Comparison of ENCODE assay signal across 18 cellular contexts in genomic region chr4:73137121-73137520, GRCh38.
DNase-seq lines count a peak whose midpoint lies in the region; ATAC-seq and TF ChIP-seq lines count a peak whose summit lies in the region.
"Had no signal": no experiment of that assay in that cellular context is flagged by ENCODE, and none has a peak within 500 bp of the region (broad histone marks: within the 10 kb centered on the region; RNA-seq: fewer than 3 reads in every experiment).

No MANE protein-coding gene starts in this region.

- DNase-seq in CD4-positive, CD25-positive, alpha-beta regulatory T cell = no peak
- DNase-seq in CD4-positive, alpha-beta T cell = no peak
- no peak for DNase-seq in naive thymus-derived CD4-positive, alpha-beta T cell
- DNase-seq in kidney tubule cell (ENCODE audit: low spot score) (no peak), NCI-H748 treated with DMSO at 0.1 percent for 48 hours (lab: John Stamatoyannopoulos, UW) (no peak)
- DNase-seq: BE2C, EL, HFFc6, MG63, NCI-H1092 treated with DMSO at 0.1 percent for 48 hours, NCI-H187, NCI-H446 treated with DMSO at 0.1 percent for 48 hours, NCI-H82 had no signal

- H3K4me3 ChIP-seq in CD4-positive, CD25-positive, alpha-beta regulatory T cell (ENCODE audit: low read depth, low read length) = no peak overlapping the region
- H3K4me3 ChIP-seq in naive thymus-derived CD4-positive, alpha-beta T cell (ENCODE audit: low read length) = no peak overlapping the region
- H3K4me3 ChIP-seq: MG63 had no signal

- no peak for ATAC-seq in CD4-positive, CD25-positive, alpha-beta regulatory T cell (ENCODE audit: low read depth in 2 of 2)
- ATAC-seq in CD4-positive, alpha-beta T cell (ENCODE audit: poor library complexity) = no peak
- no peak for ATAC-seq in activated T-helper 17 cell treated with anti-CD3 and anti-CD28 coated beads, Interleukin-2, amount 50 U/mL, for 72 hours (replicated peaks)
- ATAC-seq in naive thymus-derived CD4-positive, alpha-beta T cell = no peak
- no peak for ATAC-seq in GM21619 (IDR thresholded peaks at IDR 0.05; ENCODE audit: unreplicated experiment)
- ATAC-seq: HepG2, Right ventricle myocardium inferior had no signal

- POLR2A ChIA-PET in CD4-positive, alpha-beta T cell (lab: Charles Lee) = no interaction called here
- POLR2A ChIA-PET in naive thymus-derived CD4-positive, alpha-beta T cell (lab: Charles Lee) = no interaction called here

- no peaks in the 10 kb centered on the region for H3K4me1 ChIP-seq in CD4-positive, CD25-positive, alpha-beta regulatory T cell (ENCODE audit: control insufficient read depth, insufficient read depth, low read length, poor library complexity, severe bottlenecking)
- no peaks in the 10 kb centered on the region for H3K4me1 ChIP-seq in naive thymus-derived CD4-positive, alpha-beta T cell (ENCODE audit: control insufficient read depth in 2 of 2, insufficient read depth in 2 of 2, low read length in 2 of 2)
- H3K4me1 ChIP-seq: BE2C had no signal

- H3K27me3 ChIP-seq in CD4-positive, CD25-positive, alpha-beta regulatory T cell (ENCODE audit: control insufficient read depth, insufficient read depth, low read length) = no peaks in the 10 kb centered on the region
- no peaks in the 10 kb centered on the region for H3K27me3 ChIP-seq in CD4-positive, alpha-beta T cell (ENCODE audit: control insufficient read depth, insufficient read depth, low read length)
- H3K27me3 ChIP-seq in naive thymus-derived CD4-positive, alpha-beta T cell (ENCODE audit: control insufficient read depth in 2 of 2, insufficient read depth in 2 of 2, low read length in 2 of 2) = no peaks in the 10 kb centered on the region
- H3K27me3 ChIP-seq: BE2C, MG63 had no signal

- peaks cover 76% of the 10 kb centered on the region for H3K36me3 ChIP-seq in CD4-positive, CD25-positive, alpha-beta regulatory T cell (ENCODE audit: control insufficient read depth, insufficient read depth, low read length)
- H3K36me3 ChIP-seq in naive thymus-derived CD4-positive, alpha-beta T cell (ENCODE audit: control insufficient read depth in 2 of 3, insufficient read depth in 3 of 3, low read length in 3 of 3) = peaks cover 4 to 39% (median 18%) of the 10 kb centered on the region in 3 experiments

- intact Hi-C loops in CD4-positive, alpha-beta T cell (cut with DNase I, micrococcal nuclease) = no loop called here
- intact Hi-C loops in naive thymus-derived CD4-positive, alpha-beta T cell (cut with micrococcal nuclease) = no loop called here

- H3K9me3 ChIP-seq in CD4-positive, CD25-positive, alpha-beta regulatory T cell (ENCODE audit: control insufficient read depth in 2 of 2, low read length in 2 of 2) = no peaks in the 10 kb centered on the region
- H3K9me3 ChIP-seq in CD4-positive, alpha-beta T cell (ENCODE audit: control insufficient read depth, low read length) = no peaks in the 10 kb centered on the region
- H3K9me3 ChIP-seq in naive thymus-derived CD4-positive, alpha-beta T cell (ENCODE audit: control insufficient read depth in 2 of 3, low read length in 3 of 3) = no peaks in the 10 kb centered on the region
- H3K9me3 ChIP-seq: BE2C, MG63 had no signal

- CTCF ChIA-PET in CD4-positive, alpha-beta T cell (lab: Charles Lee) = interaction anchor here (1.2 kb wide), 1 partner anchor 9 kb away, joined by 3 read pairs; no protein-coding TSS in a partner anchor
- CTCF ChIA-PET in naive thymus-derived CD4-positive, alpha-beta T cell (lab: Charles Lee) = no interaction called here

- peaks cover 8 to 19% (median 13%) of the 10 kb centered on the region in 4 donors for H3K4me1 Mint-ChIP-seq in CD4-positive, CD25-positive, alpha-beta regulatory T cell
- peaks cover 16% of the 10 kb centered on the region for H3K4me1 Mint-ChIP-seq in CD4-positive, alpha-beta T cell (ENCODE audit: low read depth)
- peaks cover 5% of the 10 kb centered on the region for H3K4me1 Mint-ChIP-seq in activated T-helper 17 cell treated with anti-CD3 and anti-CD28 coated beads, Interleukin-2, amount 50 U/mL, for 72 hours
- H3K4me1 Mint-ChIP-seq in naive thymus-derived CD4-positive, alpha-beta T cell = peaks cover 5 to 22% (median 6%) of the 10 kb centered on the region in 7 donors

- no peaks in the 10 kb centered on the region for H3K27me3 Mint-ChIP-seq in CD4-positive, CD25-positive, alpha-beta regulatory T cell
- no peaks in the 10 kb centered on the region for H3K27me3 Mint-ChIP-seq in CD4-positive, alpha-beta T cell
- no peaks in the 10 kb centered on the region for H3K27me3 Mint-ChIP-seq in activated T-helper 17 cell treated with anti-CD3 and anti-CD28 coated beads, Interleukin-2, amount 50 U/mL, for 72 hours
- H3K27me3 Mint-ChIP-seq in naive thymus-derived CD4-positive, alpha-beta T cell = no peaks in the 10 kb centered on the region

- H3K4me3 Mint-ChIP-seq in CD4-positive, CD25-positive, alpha-beta regulatory T cell = no peak overlapping the region
- no peak overlapping the region for H3K4me3 Mint-ChIP-seq in CD4-positive, alpha-beta T cell
- H3K4me3 Mint-ChIP-seq in activated T-helper 17 cell treated with anti-CD3 and anti-CD28 coated beads, Interleukin-2, amount 50 U/mL, for 72 hours = no peak overlapping the region
- H3K4me3 Mint-ChIP-seq in naive thymus-derived CD4-positive, alpha-beta T cell = no peak overlapping the region
- H3K4me3 Mint-ChIP-seq: HFFc6 had no signal

- no peaks in the 10 kb centered on the region for H3K9me3 Mint-ChIP-seq in CD4-positive, CD25-positive, alpha-beta regulatory T cell
- H3K9me3 Mint-ChIP-seq in CD4-positive, alpha-beta T cell = no peaks in the 10 kb centered on the region
- H3K9me3 Mint-ChIP-seq in activated T-helper 17 cell treated with anti-CD3 and anti-CD28 coated beads, Interleukin-2, amount 50 U/mL, for 72 hours = no peaks in the 10 kb centered on the region
- H3K9me3 Mint-ChIP-seq in naive thymus-derived CD4-positive, alpha-beta T cell = no peaks in the 10 kb centered on the region
- H3K9me3 Mint-ChIP-seq: HFFc6 had no signal

- no peak overlapping the region for H3K27ac ChIP-seq in CD4-positive, CD25-positive, alpha-beta regulatory T cell (ENCODE audit: insufficient read depth, low read length, poor library complexity, severe bottlenecking)
- no peak overlapping the region for H3K27ac ChIP-seq in CD4-positive, alpha-beta T cell (ENCODE audit: low read depth, low read length)
- no peak overlapping the region for H3K27ac ChIP-seq in naive thymus-derived CD4-positive, alpha-beta T cell (ENCODE audit: low read depth, low read length)
- H3K27ac ChIP-seq: KMS-11 had no signal

- H3K27ac Mint-ChIP-seq in CD4-positive, CD25-positive, alpha-beta regulatory T cell = peak overlapping the region in 2 of 3 donors; percentile 26 to 38
- peak overlapping the region; percentile 7 for H3K27ac Mint-ChIP-seq in CD4-positive, alpha-beta T cell
- peak overlapping the region; percentile 65 for H3K27ac Mint-ChIP-seq in activated T-helper 17 cell treated with anti-CD3 and anti-CD28 coated beads, Interleukin-2, amount 50 U/mL, for 72 hours
- H3K27ac Mint-ChIP-seq in naive thymus-derived CD4-positive, alpha-beta T cell = peak overlapping the region in 5 of 9 donors; percentile 8 to 56 (median 27)
- H3K27ac Mint-ChIP-seq: HFFc6 had no signal

- H3K36me3 Mint-ChIP-seq in CD4-positive, CD25-positive, alpha-beta regulatory T cell = peaks cover 37% of the 10 kb centered on the region
- peaks cover 80% of the 10 kb centered on the region for H3K36me3 Mint-ChIP-seq in CD4-positive, alpha-beta T cell (ENCODE audit: low read depth)
- peaks cover 93% of the 10 kb centered on the region for H3K36me3 Mint-ChIP-seq in activated T-helper 17 cell treated with anti-CD3 and anti-CD28 coated beads, Interleukin-2, amount 50 U/mL, for 72 hours (ENCODE audit: low read depth)
- H3K36me3 Mint-ChIP-seq in naive thymus-derived CD4-positive, alpha-beta T cell = peaks cover 7 to 37% (median 26%) of the 10 kb centered on the region in 5 donors

- no peak for TF ChIP-seq CTCF in CD4-positive, alpha-beta T cell (IDR thresholded peaks at IDR 0.05)

Comparison
In these comparisons a context has a peak if more than half of its experiments do, and no peak if none do; other contexts are left out.
1. H3K27ac Mint-ChIP-seq: peak in every context shown above with its lines; median percentile 65 in activated T-helper 17 cell treated with anti-CD3 and anti-CD28 coated beads, Interleukin-2, amount 50 U/mL, for 72 hours; 32 in CD4-positive, CD25-positive, alpha-beta regulatory T cell; 27 in naive thymus-derived CD4-positive, alpha-beta T cell; 7 in CD4-positive, alpha-beta T cell.